In the genomic region with DNA sequence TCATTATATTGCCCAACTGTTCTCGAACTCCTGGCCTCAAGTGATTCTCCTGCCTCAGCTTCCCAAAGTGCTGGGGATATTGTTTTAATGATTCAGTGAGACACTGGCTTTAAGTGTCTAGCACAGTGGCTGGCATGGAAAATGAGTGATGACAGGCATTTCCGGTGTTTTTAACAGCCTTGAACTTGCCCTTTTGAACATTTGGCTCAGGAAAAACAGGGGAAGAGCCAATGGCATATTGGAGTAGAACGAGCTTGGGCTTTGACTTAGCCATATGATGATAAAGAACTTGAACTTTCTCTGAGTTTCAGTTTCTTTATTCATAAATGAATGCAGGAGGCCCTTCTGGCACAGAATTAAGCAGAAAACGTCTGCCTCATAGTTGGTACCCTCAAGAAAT, we compare ENCODE assay signal across 35 cellular contexts.
"Had no signal": no experiment of that assay in that cellular context is flagged by ENCODE, and none has a peak within 500 bp of the region (broad histone marks: within the 10 kb centered on the region; RNA-seq: fewer than 3 reads in every experiment).

No MANE protein-coding gene starts in this region.

- H3K36me3 ChIP-seq: brain microvascular endothelial cell, cardiac muscle cell, Peyer's patch, SJSA1 had no signal

- H3K4me3 ChIP-seq: cardiac muscle cell, Peyer's patch, SJSA1 had no signal

- H3K4me1 ChIP-seq: Peyer's patch, SJSA1 had no signal

- H3K9me3 ChIP-seq: Peyer's patch had no signal

- H3K27ac Mint-ChIP-seq: activated CD4-positive, alpha-beta T cell treated with anti-CD3 and anti-CD28 coated beads, Interleukin-2, amount 10 ng/mL, durations not matched to agents 24 days and 14 days; activated CD8-positive, alpha-beta T cell treated with anti-CD3 and anti-CD28 coated beads for 36 hours; activated naive CD8-positive, alpha-beta T cell treated with anti-CD3 and anti-CD28 coated beads for 36 hours; activated T-cell treated with anti-CD3 and anti-CD28 coated beads, Interleukin-2, amount 50 U/mL, for 72 hours; activated T-helper 17 cell treated with anti-CD3 and anti-CD28 coated beads, Interleukin-2, amount 50 U/mL, for 72 hours had no signal

- H3K36me3 Mint-ChIP-seq: activated naive CD8-positive, alpha-beta T cell treated with anti-CD3 and anti-CD28 coated beads for 36 hours had no signal

- H3K4me3 Mint-ChIP-seq: activated CD4-positive, alpha-beta T cell treated with anti-CD3 and anti-CD28 coated beads, Interleukin-2, amount 10 ng/mL, durations not matched to agents 24 days and 14 days; activated CD8-positive, alpha-beta T cell treated with anti-CD3 and anti-CD28 coated beads for 36 hours; activated naive CD8-positive, alpha-beta T cell treated with anti-CD3 and anti-CD28 coated beads for 36 hours; activated T-cell treated with anti-CD3 and anti-CD28 coated beads, Interleukin-2, amount 50 U/mL, for 72 hours; activated T-helper 17 cell treated with anti-CD3 and anti-CD28 coated beads, Interleukin-2, amount 50 U/mL, for 72 hours; central memory CD8-positive, alpha-beta T cell had no signal

- DNase-seq: activated CD4-positive, alpha-beta T cell treated with anti-CD3 and anti-CD28 coated beads, Interleukin-2, amount 10 ng/mL, durations not matched to agents 24 days and 14 days; activated CD4-positive, alpha-beta T cell treated with anti-CD3 and anti-CD28 coated beads, Interleukin-2, amount 50 U/mL, for 4 hours; activated CD8-positive, alpha-beta T cell treated with anti-CD3 and anti-CD28 coated beads for 36 hours; activated effector memory CD4-positive, alpha-beta T cell treated with anti-CD3 and anti-CD28 coated beads, Interleukin-2, amount 50 U/mL, for 16 hours; activated naive CD4-positive, alpha-beta T cell; activated naive CD4-positive, alpha-beta T cell treated with anti-CD3 and anti-CD28 coated beads, Interleukin-2, amount 50 U/mL, for 16 hours; activated naive CD8-positive, alpha-beta T cell treated with anti-CD3 and anti-CD28 coated beads for 36 hours; activated T-cell treated with anti-CD3 and anti-CD28 coated beads, Interleukin-2, amount 50 U/mL, for 1 hour; activated T-cell treated with anti-CD3 and anti-CD28 coated beads, Interleukin-2, amount 50 U/mL, for 72 hours; amniotic stem cell; aorta; brain microvascular endothelial cell; NCI-H1048; NCI-H1105 treated with DMSO at 0.1 percent for 48 hours; NCI-H1436 treated with DMSO at 0.1 percent for 48 hours; NCI-H1694 treated with DMSO at 0.1 percent for 48 hours; NCI-H2029 treated with DMSO at 0.1 percent for 48 hours; NCI-H2171 treated with DMSO at 0.1 percent for 48 hours; NCI-H2227 treated with DMSO at 0.1 percent for 48 hours; NCI-H446; NCI-H510A treated with DMSO at 0.1 percent for 48 hours; NCI-H526 treated with DMSO at 0.1 percent for 48 hours; NCI-H82; PC-3; Peyer's patch; RPMI8226; SHP77 treated with DMSO at 0.1 percent for 48 hours; T-helper 1 cell; T-helper 2 cell; T-helper 9 cell had no signal

- H3K27me3 Mint-ChIP-seq: activated CD4-positive, alpha-beta T cell treated with anti-CD3 and anti-CD28 coated beads, Interleukin-2, amount 10 ng/mL, durations not matched to agents 24 days and 14 days; activated CD8-positive, alpha-beta T cell treated with anti-CD3 and anti-CD28 coated beads for 36 hours had no signal

- H3K9me3 Mint-ChIP-seq: activated CD8-positive, alpha-beta T cell treated with anti-CD3 and anti-CD28 coated beads for 36 hours; activated naive CD8-positive, alpha-beta T cell treated with anti-CD3 and anti-CD28 coated beads for 36 hours; activated T-helper 17 cell treated with anti-CD3 and anti-CD28 coated beads, Interleukin-2, amount 50 U/mL, for 72 hours had no signal

- H3K4me1 Mint-ChIP-seq: activated CD4-positive, alpha-beta T cell treated with anti-CD3 and anti-CD28 coated beads, Interleukin-2, amount 10 ng/mL, durations not matched to agents 24 days and 14 days; activated naive CD8-positive, alpha-beta T cell treated with anti-CD3 and anti-CD28 coated beads for 36 hours; activated T-helper 17 cell treated with anti-CD3 and anti-CD28 coated beads, Interleukin-2, amount 50 U/mL, for 72 hours; central memory CD8-positive, alpha-beta T cell had no signal

- H3K27ac ChIP-seq: brain microvascular endothelial cell, cardiac muscle cell, KMS-11, Peyer's patch, SJSA1 had no signal

- H3K27me3 ChIP-seq: brain microvascular endothelial cell, cardiac muscle cell, Peyer's patch, SJSA1 had no signal

- H3K9ac ChIP-seq: KMS-11 had no signal
